ENCODE assay signal across 8 cellular contexts in the genomic region with DNA sequence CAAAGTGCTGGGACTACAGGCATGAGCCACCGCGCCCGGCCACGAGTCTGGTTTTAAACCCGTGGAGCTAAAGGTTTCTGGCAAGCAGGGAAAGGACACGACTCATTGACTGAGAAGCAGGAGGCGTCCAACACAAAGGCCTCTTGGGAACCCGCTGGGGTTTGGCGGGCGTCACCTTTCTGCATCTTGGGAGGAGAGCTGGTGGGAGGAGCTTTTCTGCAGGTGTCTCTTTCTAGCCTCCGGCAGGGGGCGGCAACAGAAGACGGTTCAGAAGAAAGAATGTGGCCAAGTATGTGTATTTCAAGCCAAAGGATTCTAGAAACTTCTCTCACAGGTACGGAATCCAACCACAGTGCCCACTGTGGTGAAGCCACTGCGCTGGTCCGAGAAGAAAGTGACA.
A peak's percentile ranks its signal among the peaks of the same experiment; 100 is the strongest.
DNase-seq lines count a peak whose midpoint lies in the region; ATAC-seq and TF ChIP-seq lines count a peak whose summit lies in the region.

No MANE protein-coding gene starts in this region.

- CTCF ChIA-PET in AG04449 (lab: Yijun Ruan, JAX), result interaction anchor here (1.0 to 1.9 kb wide), 7 partner anchors 13 to 84 kb away, joined by 3 to 7 read pairs (median 4); no protein-coding TSS in a partner anchor
- CTCF ChIA-PET in HCT116 (lab: Charles Lee), result interaction anchor here (0.6 to 3.5 kb wide), 17 partner anchors 9 to 179 kb away, joined by 3 to 50 read pairs (median 4); a partner anchor contains a TSS

- POLR2A ChIA-PET in AG04449 (lab: Yijun Ruan, JAX), result no interaction called here
- POLR2A ChIA-PET in HCT116 (lab: Charles Lee), result interaction anchor here (1.0 to 1.5 kb wide), 2 partner anchors 58 to 101 kb away, joined by 3 to 4 read pairs; no protein-coding TSS in a partner anchor

- RAD21 ChIA-PET in HCT116 (lab: Charles Lee; ENCODE audit: low non-redundant PET in 1 of 2, low total read pairs in 2 of 2, uncharacterized antibody in 2 of 2, unreplicated experiment in 2 of 2), result interaction anchor here (0.8 to 1.3 kb wide), 6 partner anchors 57 to 101 kb away, joined by 3 to 10 read pairs (median 3); a partner anchor contains a TSS

- H3K4me3 ChIP-seq in AG04449 (ENCODE audit: low read depth, low read length) (no peak overlapping the region), HCT116 (replicated peaks in 1 of 2; ENCODE audit: low read depth in 1 of 2, low read length in 2 of 2) (no peak overlapping the region), Peyer's patch (no peak overlapping the region)

- H3K79me2 ChIP-seq in HCT116 (ENCODE audit: insufficient read depth, low read length), result peaks cover 80% of the 10 kb centered on the region

- no peak overlapping the region for H2AFZ ChIP-seq in HCT116 (ENCODE audit: low read depth, low read length, poor library complexity, severe bottlenecking)

- TF ChIP-seq RAD21 in HCT116 (IDR thresholded peaks at IDR 0.05; ENCODE audit: low read depth), result peak; percentile 90

- no peak for TF ChIP-seq POLR2A in HCT116 (IDR thresholded peaks at IDR 0.05; ENCODE audit: borderline replicate concordance, extremely low read depth, insufficient read depth, insufficient read length)
- TF ChIP-seq POLR2A in Peyer's patch (IDR thresholded peaks at IDR 0.05), result no peak

- peak; percentile 84 for ATAC-seq in HCT116

- in situ Hi-C loops in KBM-7 (cut with MboI; ENCODE audit: low pct_unique_long_range_greater_than_20kb, low sequenced_read_pairs), result no loop called here

- H3K27me3 ChIP-seq in HCT116 (ENCODE audit: insufficient read depth, low read length) (no peaks in the 10 kb centered on the region), Peyer's patch (no peaks in the 10 kb centered on the region)

- DNase-seq in AG04449 (ENCODE audit: low read depth, low spot score) (no peak), HCT116 (ENCODE audit: low read depth, low spot score) (peak; percentile 89), Peyer's patch (peak; percentile 52 to 81 (median 70)), germinal center (ENCODE audit: low spot score) (peak; percentile 80), pons (ENCODE audit: low spot score) (peak; percentile 46), ureter (ENCODE audit: low spot score) (peak; percentile 88), KBM-7 (no peak)
- peak; percentile 23 for DNase-seq in activated T-helper 9 cell treated with anti-CD3 and anti-CD28 coated beads, Interleukin-2, amount 50 U/mL, for 16 hours (ENCODE audit: low read depth)

- H3K36me3 ChIP-seq in HCT116 (ENCODE audit: control insufficient read depth in 1 of 2, insufficient read depth in 2 of 2, low read length in 2 of 2) (no peaks in the 10 kb centered on the region), Peyer's patch (no peaks in the 10 kb centered on the region)

- no peaks in the 10 kb centered on the region for H4K20me1 ChIP-seq in HCT116 (ENCODE audit: insufficient read depth)

- no peaks in the 10 kb centered on the region for H3K9me2 ChIP-seq in HCT116 (ENCODE audit: insufficient read depth)

- no TSS peak for BruUV-seq in HCT116 (replicated peaks; lab: Mats Ljungman, UMichigan)

- H3K27ac ChIP-seq in HCT116 (ENCODE audit: low read depth, low read length) (peak overlapping the region; percentile 42), Peyer's patch (peak overlapping the region; percentile 10 to 73 (median 36))

- intact Hi-C loops in HCT116 (cut with micrococcal nuclease), result loop anchor here (1.0 to 2.0 kb wide), 2 partner anchors 53 to 100 kb away; a partner anchor contains a TSS

- H3K4me1 ChIP-seq in HCT116 (ENCODE audit: control insufficient read depth in 1 of 2, insufficient read depth in 2 of 2, low read length in 2 of 2) (peaks cover 37 to 58% of the 10 kb centered on the region in 2 experiments), Peyer's patch (peaks cover 0 to 32% (median 0%) of the 10 kb centered on the region in 4 donors)

- peak overlapping the region; percentile 60 for H3K4me2 ChIP-seq in HCT116 (ENCODE audit: low read length)

- peak overlapping the region; percentile 42 for H3K9ac ChIP-seq in HCT116 (ENCODE audit: low read length)

- H3K9me3 ChIP-seq in HCT116 (ENCODE audit: control insufficient read depth in 1 of 2, insufficient read depth in 1 of 2, low read depth in 1 of 2, low read length in 2 of 2), result no peaks in the 10 kb centered on the region
- H3K9me3 ChIP-seq in Peyer's patch, result no peaks in the 10 kb centered on the region

- TF ChIP-seq CTCF in AG04449 (IDR thresholded peaks at IDR 0.05; ENCODE audit: insufficient read depth, low read length, missing control alignments), result peak; percentile 29
- peak; percentile 63 to 79 (median 71) for TF ChIP-seq CTCF in HCT116 (IDR thresholded peaks at IDR 0.05 in 2 of 3, conservative IDR thresholded peaks at IDR 0.05 in 1 of 3; ENCODE audit: borderline replicate concordance in 1 of 3, insufficient read depth in 1 of 3, low read depth in 2 of 3, low read length in 2 of 3)
- TF ChIP-seq CTCF in Peyer's patch (IDR thresholded peaks at IDR 0.05), result peak in 5 of 6 experiments; percentile 7 to 57 (median 52)

TF ChIP-seq in HCT116, 20 proteins besides CTCF, POLR2A, EP300 and RAD21:
- TF ChIP-seq ELF1 (IDR thresholded peaks at IDR 0.05; ENCODE audit: borderline replicate concordance, low read depth) (no peak), TCF7L2 (IDR thresholded peaks at IDR 0.05; ENCODE audit: borderline replicate concordance, extremely low read depth, insufficient read depth, insufficient read length) (no peak), SIN3A (IDR thresholded peaks at IDR 0.05; ENCODE audit: low read depth) (no peak), CEBPB (IDR thresholded peaks at IDR 0.05; ENCODE audit: low read depth) (no peak), ZNF274 (IDR thresholded peaks at IDR 0.05; ENCODE audit: low read depth, low read length) (no peak), YY1 (IDR thresholded peaks at IDR 0.05; ENCODE audit: extremely low read depth, insufficient replicate concordance, low read depth, low read length) (peak; percentile 27), POLR2AphosphoS5 (IDR thresholded peaks at IDR 0.05; ENCODE audit: low read depth, low read length) (no peak), JUND (IDR thresholded peaks at IDR 0.05) (no peak)
- TF ChIP-seq, protein P1, sequence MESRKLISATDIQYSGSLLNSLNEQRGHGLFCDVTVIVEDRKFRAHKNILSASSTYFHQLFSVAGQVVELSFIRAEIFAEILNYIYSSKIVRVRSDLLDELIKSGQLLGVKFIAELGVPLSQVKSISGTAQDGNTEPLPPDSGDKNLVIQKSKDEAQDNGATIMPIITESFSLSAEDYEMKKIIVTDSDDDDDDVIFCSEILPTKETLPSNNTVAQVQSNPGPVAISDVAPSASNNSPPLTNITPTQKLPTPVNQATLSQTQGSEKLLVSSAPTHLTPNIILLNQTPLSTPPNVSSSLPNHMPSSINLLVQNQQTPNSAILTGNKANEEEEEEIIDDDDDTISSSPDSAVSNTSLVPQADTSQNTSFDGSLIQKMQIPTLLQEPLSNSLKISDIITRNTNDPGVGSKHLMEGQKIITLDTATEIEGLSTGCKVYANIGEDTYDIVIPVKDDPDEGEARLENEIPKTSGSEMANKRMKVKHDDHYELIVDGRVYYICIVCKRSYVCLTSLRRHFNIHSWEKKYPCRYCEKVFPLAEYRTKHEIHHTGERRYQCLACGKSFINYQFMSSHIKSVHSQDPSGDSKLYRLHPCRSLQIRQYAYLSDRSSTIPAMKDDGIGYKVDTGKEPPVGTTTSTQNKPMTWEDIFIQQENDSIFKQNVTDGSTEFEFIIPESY (IDR thresholded peaks at IDR 0.05; ENCODE audit: extremely low read depth, insufficient replicate concordance, low read length), result no peak
- TF ChIP-seq, protein P2, sequence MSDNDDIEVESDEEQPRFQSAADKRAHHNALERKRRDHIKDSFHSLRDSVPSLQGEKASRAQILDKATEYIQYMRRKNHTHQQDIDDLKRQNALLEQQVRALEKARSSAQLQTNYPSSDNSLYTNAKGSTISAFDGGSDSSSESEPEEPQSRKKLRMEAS (IDR thresholded peaks at IDR 0.05), result peak; percentile 82

Comparison
In these comparisons a context has a peak if more than half of its experiments do, and no peak if none do; other contexts are left out.
1. DNase-seq: peak in HCT116 (single experiment), Peyer's patch (3 of 3), activated T-helper 9 cell treated with anti-CD3 and anti-CD28 coated beads, Interleukin-2, amount 50 U/mL, for 16 hours (single experiment), germinal center (single experiment), pons (single experiment) and ureter (single experiment); none in AG04449 (single experiment) and KBM-7 (single experiment).
2. Peak in every context shown above with its lines, with median percentiles within 50 percentile points of each other: CTCF ChIP-seq.